In the genomic region with DNA sequence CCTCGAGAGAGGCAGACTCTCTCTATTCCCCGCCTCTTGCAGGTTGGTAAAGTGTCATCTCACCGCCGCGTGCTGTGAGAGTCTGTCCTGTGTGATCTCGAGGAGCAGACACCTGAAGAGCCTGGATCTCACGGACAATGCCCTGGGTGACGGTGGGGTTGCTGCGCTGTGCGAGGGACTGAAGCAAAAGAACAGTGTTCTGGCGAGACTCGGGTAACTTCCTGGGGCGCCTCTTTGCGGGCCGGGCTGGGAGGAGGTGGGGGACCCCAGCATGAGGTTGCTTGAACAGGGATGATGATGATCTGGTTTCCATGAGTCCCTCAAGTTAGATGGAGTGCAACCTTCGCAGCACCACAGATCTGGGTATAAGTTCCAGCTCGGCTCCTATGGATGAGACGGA, we compare ENCODE assay signal across 31 cellular contexts.
"Had no signal": no experiment of that assay in that cellular context is flagged by ENCODE, and none has a peak within 500 bp of the region (broad histone marks: within the 10 kb centered on the region; RNA-seq: fewer than 3 reads in every experiment).

No MANE protein-coding gene starts in this region.

- H3K27ac Mint-ChIP-seq: naive thymus-derived CD8-positive, alpha-beta T cell; natural killer cell treated with Interleukin-12 subunit alpha and Interleukin-12 subunit beta and Interleukin-15 and Interleukin-18, amount 100 ng/mL, for 72 hours; nephron progenitor cell; progenitor cell of endocrine pancreas; stimulated activated memory B cell treated with anti-CD40 and anti-IgM and Interleukin-4, amounts not matched to agents 10 μg/mL and 1 μg/mL and 100 μg/mL, for 72 hours; type B pancreatic cell had no signal

- H3K9me3 Mint-ChIP-seq: natural killer cell treated with Interleukin-12 subunit alpha and Interleukin-12 subunit beta and Interleukin-15 and Interleukin-18, amount 100 ng/mL, for 72 hours; stimulated activated naive CD8-positive, alpha-beta T cell treated with anti-CD3 and anti-CD28 coated beads, Interleukin-15, amount 100 ng/mL, for 72 hours had no signal

- H3K36me3 ChIP-seq: ovary, right lobe of liver, sigmoid colon, suprapubic skin, tibial artery, transverse colon, upper lobe of right lung, uterus had no signal

- H3K4me1 Mint-ChIP-seq: naive thymus-derived CD8-positive, alpha-beta T cell; nephron progenitor cell; neural crest cell; stimulated activated memory B cell treated with anti-CD40 and anti-IgM and Interleukin-4, amounts not matched to agents 10 μg/mL and 1 μg/mL and 100 μg/mL, for 72 hours; stimulated activated naive CD8-positive, alpha-beta T cell treated with anti-CD3 and anti-CD28 coated beads, Interleukin-15, amount 100 ng/mL, for 72 hours had no signal

- H3K4me3 ChIP-seq: ovary, psoas muscle, right lobe of liver, sigmoid colon, suprapubic skin, testis, tibial artery, transverse colon, upper lobe of right lung, uterus had no signal

- H3K27ac ChIP-seq: ovary, parathyroid adenoma, psoas muscle, right lobe of liver, sigmoid colon, suprapubic skin, testis, tibial artery, transverse colon, upper lobe of right lung, uterus had no signal

- H3K27me3 ChIP-seq: ovary, right lobe of liver, suprapubic skin, testis, tibial artery, transverse colon, uterus had no signal

- H3K4me3 Mint-ChIP-seq: naive thymus-derived CD8-positive, alpha-beta T cell; natural killer cell treated with Interleukin-12 subunit alpha and Interleukin-12 subunit beta and Interleukin-15 and Interleukin-18, amount 100 ng/mL, for 72 hours; nephron progenitor cell; neural crest cell; stimulated activated memory B cell treated with anti-CD40 and anti-IgM and Interleukin-4, amounts not matched to agents 10 μg/mL and 1 μg/mL and 100 μg/mL, for 72 hours; stimulated activated naive CD8-positive, alpha-beta T cell treated with anti-CD3 and anti-CD28 coated beads, Interleukin-15, amount 100 ng/mL, for 72 hours; type B pancreatic cell had no signal

- H3K4me1 ChIP-seq: parathyroid adenoma, psoas muscle, right lobe of liver, sigmoid colon, suprapubic skin, testis, tibial artery, transverse colon, upper lobe of right lung, uterus had no signal

- H3K36me3 Mint-ChIP-seq: natural killer cell treated with Interleukin-12 subunit alpha and Interleukin-12 subunit beta and Interleukin-15 and Interleukin-18, amount 100 ng/mL, for 72 hours; stimulated activated memory B cell treated with anti-CD40 and anti-IgM and Interleukin-4, amounts not matched to agents 10 μg/mL and 1 μg/mL and 100 μg/mL, for 72 hours; type B pancreatic cell had no signal

- H3K27me3 Mint-ChIP-seq: progenitor cell of endocrine pancreas, type B pancreatic cell had no signal

- H3K9me3 ChIP-seq: ovary, psoas muscle, right lobe of liver, sigmoid colon, suprapubic skin, testis, transverse colon, upper lobe of right lung, uterus had no signal

- DNase-seq: naive thymus-derived CD8-positive, alpha-beta T cell; nephron progenitor cell; occipital lobe; ovary; posterior cingulate gyrus; psoas muscle; right cardiac atrium; right lobe of liver; sigmoid colon; small intestine; stimulated activated CD4-positive, alpha-beta T cell treated with anti-CD3 and anti-CD28 coated beads, Interleukin-12 subunit alpha, Interleukin-12 subunit beta, amount 100 ng/mL, for 4 hours; stimulated activated CD4-positive, alpha-beta T cell treated with anti-CD3 and anti-CD28 coated beads, Interleukin-1b, Interleukin-23, amount 100 ng/mL, for 48 hours; stimulated activated CD4-positive, alpha-beta T cell treated with anti-CD3 and anti-CD28 coated beads, Interleukin-4, amount 100 ng/mL, for 1 hour; stimulated activated CD4-positive, alpha-beta T cell treated with anti-CD3 and anti-CD28 coated beads, Interleukin-4, amount 100 ng/mL, for 4 hours; stimulated activated CD8-positive, alpha-beta memory T cell treated with anti-CD3 and anti-CD28 coated beads, Interleukin-4, amount 100 ng/mL, for 48 hours; stimulated activated naive CD4-positive, alpha-beta T cell; stimulated activated naive CD8-positive, alpha-beta T cell treated with anti-CD3 and anti-CD28 coated beads, Interleukin-15, amount 100 ng/mL, for 72 hours; stimulated activated naive CD8-positive, alpha-beta T cell treated with anti-CD3 and anti-CD28 coated beads, Interleukin-15, Interleukin-2, amounts not matched to agents 100 U/mL and 50 U/mL, for 24 hours; substantia nigra; testis; tibial artery; transverse colon; upper lobe of right lung; uterus had no signal
